Comparison of ENCODE assay signal across 11 cellular contexts in genomic region chr11:34427171-34427805, GRCh38. TPM values are rescaled to one million over a fixed set of nuclear protein-coding genes. Genes with fewer than 3 reads are reported as not detected.
A peak's percentile ranks its signal among the peaks of the same experiment; 100 is the strongest.
DNase-seq lines count a peak whose midpoint lies in the region; FAIRE-seq and TF ChIP-seq lines count a peak whose summit lies in the region.
"Had no signal": no experiment of that assay in that cellular context is flagged by ENCODE, and none has a peak within 500 bp of the region (broad histone marks: within the 10 kb centered on the region; RNA-seq: fewer than 3 reads in every experiment).

No MANE protein-coding gene starts in this region.

- H3K4me3 ChIP-seq in bronchial epithelial cell (ENCODE audit: low read depth, low read length): no peak overlapping the region
- H3K4me3 ChIP-seq: HAP-1 had no signal

- H3K27ac Mint-ChIP-seq in T-helper 2 cell treated with Interferon-gamma antibody and Interleukin-4, amounts not matched to agents 5 μg/mL and 100 μg/mL, for 36 hours: no peak overlapping the region

- H3K27ac ChIP-seq in substantia nigra (ENCODE audit: low read depth, low read length, poor library complexity, severe bottlenecking): no peak overlapping the region

- DNase-seq in DMS79 (lab: John Stamatoyannopoulos, UW) (peak; percentile 41), NCI-H2171 treated with DMSO at 0.1 percent for 48 hours (lab: John Stamatoyannopoulos, UW) (peak; percentile 46), bronchial epithelial cell (ENCODE audit: low read depth) (peak; percentile 87), myocyte (ENCODE audit: low read depth) (peak; percentile 66), substantia nigra (lab: John Stamatoyannopoulos, UW) (no peak), NCI-H1105 (lab: John Stamatoyannopoulos, UW) (no peak)
- DNase-seq in T-helper 2 cell treated with Interferon-gamma antibody and Interleukin-4, amounts not matched to agents 5 μg/mL and 100 μg/mL, for 36 hours (ENCODE audit: low spot score): no peak
- DNase-seq in activated CD4-positive, CD25-positive, alpha-beta regulatory T cell treated with anti-CD3 and anti-CD28 coated beads, Interleukin-2, amount 50 U/mL, for 72 hours: no peak
- DNase-seq: stimulated activated CD4-positive, alpha-beta T cell treated with anti-CD3 and anti-CD28 coated beads, Interleukin-2, amount 100 ng/mL, for 48 hours had no signal

- no peak overlapping the region for H3K4me3 Mint-ChIP-seq in T-helper 2 cell treated with Interferon-gamma antibody and Interleukin-4, amounts not matched to agents 5 μg/mL and 100 μg/mL, for 36 hours

- H3K9me3 Mint-ChIP-seq in T-helper 2 cell treated with Interferon-gamma antibody and Interleukin-4, amounts not matched to agents 5 μg/mL and 100 μg/mL, for 36 hours: no peaks in the 10 kb centered on the region

- H3K4me1 Mint-ChIP-seq in T-helper 2 cell treated with Interferon-gamma antibody and Interleukin-4, amounts not matched to agents 5 μg/mL and 100 μg/mL, for 36 hours (ENCODE audit: low read depth): peaks cover 4% of the 10 kb centered on the region

- no peak for FAIRE-seq in bronchial epithelial cell (lab: Jason Lieb, UNC)
- FAIRE-seq: islet of Langerhans had no signal

- H3K36me3 ChIP-seq in bronchial epithelial cell (ENCODE audit: control insufficient read depth, insufficient read depth, low read length): no peaks in the 10 kb centered on the region
- H3K36me3 ChIP-seq: HAP-1 had no signal

- no peaks in the 10 kb centered on the region for H3K27me3 ChIP-seq in bronchial epithelial cell (ENCODE audit: control insufficient read depth, insufficient read depth, low read length)

- no peaks in the 10 kb centered on the region for H3K36me3 Mint-ChIP-seq in T-helper 2 cell treated with Interferon-gamma antibody and Interleukin-4, amounts not matched to agents 5 μg/mL and 100 μg/mL, for 36 hours (ENCODE audit: low read depth)

- no peak for TF ChIP-seq CTCF in bronchial epithelial cell (IDR thresholded peaks at IDR 0.05; ENCODE audit: insufficient read depth, low read length, severe bottlenecking)

- H3K27me3 Mint-ChIP-seq in T-helper 2 cell treated with Interferon-gamma antibody and Interleukin-4, amounts not matched to agents 5 μg/mL and 100 μg/mL, for 36 hours (ENCODE audit: low read depth): peaks cover 32% of the 10 kb centered on the region

RNA-seq across cellular contexts. Expression of gene CAT, which starts 11.4 kb away (rescaled TPM):
- total RNA-seq in bronchial epithelial cell: 12.9 and 24.1 TPM in 2 replicates
- total RNA-seq in myocyte: 80.7 and 145 TPM in 2 replicates
- 30.8 TPM for polyA plus RNA-seq in myocyte (2012)

Comparison
In these comparisons a context has a peak if more than half of its experiments do, and no peak if none do; other contexts are left out.
1. DNase-seq: peak in DMS79 (single experiment), NCI-H2171 treated with DMSO at 0.1 percent for 48 hours (single experiment), bronchial epithelial cell (single experiment) and myocyte (single experiment); none in T-helper 2 cell treated with Interferon-gamma antibody and Interleukin-4, amounts not matched to agents 5 μg/mL and 100 μg/mL, for 36 hours (single experiment), substantia nigra (0 of 49), NCI-H1105 (single experiment) and activated CD4-positive, CD25-positive, alpha-beta regulatory T cell treated with anti-CD3 and anti-CD28 coated beads, Interleukin-2, amount 50 U/mL, for 72 hours (single experiment).